9 cellular contexts compared by ENCODE assay signal in genomic region chr3:50292924-50293801, GRCh38. TPM values are rescaled to one million over a fixed set of nuclear protein-coding genes. Genes with fewer than 3 reads are reported as not detected.
DNase-seq lines count a peak whose midpoint lies in the region; ATAC-seq and TF ChIP-seq lines count a peak whose summit lies in the region.
"Had no signal": no experiment of that assay in that cellular context is flagged by ENCODE, and none has a peak within 500 bp of the region (broad histone marks: within the 10 kb centered on the region; RNA-seq: fewer than 3 reads in every experiment).

No MANE protein-coding gene starts in this region.

- no peaks in the 10 kb centered on the region for H3K9me3 Mint-ChIP-seq in GM23338

- no peak for DNase-seq in GM23338 (ENCODE audit: low spot score)
- no peak for DNase-seq in foreskin fibroblast
- peak; percentile 68 for DNase-seq in sigmoid colon
- no peak for DNase-seq in UCSD-AML1 (lab: John Stamatoyannopoulos, UW; ENCODE audit: unreplicated experiment)

- H3K4me1 ChIP-seq in GM23338 (ENCODE audit: insufficient read depth) = peaks cover 6% of the 10 kb centered on the region
- H3K4me1 ChIP-seq in sigmoid colon = peaks cover 0 to 37% (median 29%) of the 10 kb centered on the region in 4 donors

- intact Hi-C loops in sigmoid colon (cut with DNase I) = no loop called here

- H3K27ac Mint-ChIP-seq in GM23338 = peak overlapping the region; percentile 98

- H3K4me3 Mint-ChIP-seq in GM23338 = peak overlapping the region; percentile 86

- WGBS in sigmoid colon, 2 donors = 67 to 72% methylated on average over 14 of the region's 14 CpGs

- no peak for TF ChIP-seq CTCF in GM23338 (conservative IDR thresholded peaks at IDR 0.05; ENCODE audit: low read depth in 2 of 2)
- TF ChIP-seq CTCF in VCaP (conservative IDR thresholded peaks at IDR 0.05) = no peak
- TF ChIP-seq CTCF in foreskin fibroblast (IDR thresholded peaks at IDR 0.05; ENCODE audit: low read depth, low read length) = no peak
- TF ChIP-seq CTCF in sigmoid colon (IDR thresholded peaks at IDR 0.05) = no peak

- ATAC-seq in GM23338 (peak; percentile 1), GM18867 (IDR thresholded peaks at IDR 0.05; ENCODE audit: unreplicated experiment) (no peak), HG02588 (IDR thresholded peaks at IDR 0.05; ENCODE audit: unreplicated experiment) (no peak), HG03342 (IDR thresholded peaks at IDR 0.05; ENCODE audit: unreplicated experiment) (no peak)

- peaks cover 17% of the 10 kb centered on the region for H3K79me2 ChIP-seq in GM23338 (replicated peaks; ENCODE audit: insufficient read depth)

- H3K27me3 ChIP-seq in GM23338 (ENCODE audit: insufficient read depth) (no peaks in the 10 kb centered on the region), sigmoid colon (no peaks in the 10 kb centered on the region)

- H3K27me3 Mint-ChIP-seq in GM23338 (ENCODE audit: insufficient read depth, low read depth, poor library complexity) = peaks cover 10% of the 10 kb centered on the region

- H3K4me3 ChIP-seq in GM23338 (peak overlapping the region; percentile 47), foreskin fibroblast (ENCODE audit: low read depth in 1 of 2, low read length in 2 of 2) (peak overlapping the region; percentile 57 to 93), sigmoid colon (peak overlapping the region; percentile 24 to 100 (median 86))

- H3K36me3 ChIP-seq in GM23338 (ENCODE audit: insufficient read depth) (no peaks in the 10 kb centered on the region; the same call in 1 of the 2 replicates), sigmoid colon (peaks cover 10 to 24% (median 21%) of the 10 kb centered on the region in 4 donors)

- peak overlapping the region; percentile 81 for H3K4me2 ChIP-seq in GM23338

- peak overlapping the region; percentile 89 for H2AFZ ChIP-seq in GM23338

- peaks cover 13% of the 10 kb centered on the region for H3K4me1 Mint-ChIP-seq in GM23338

- H3K27ac ChIP-seq in GM23338 (ENCODE audit: low read depth) (peak overlapping the region; percentile 76; the same call in 1 of the 2 replicates), VCaP (peak overlapping the region; percentile 99), sigmoid colon (peak overlapping the region; percentile 88 to 95 (median 91))

- H4K20me1 ChIP-seq in GM23338 (replicated peaks; ENCODE audit: insufficient read depth) = no peaks in the 10 kb centered on the region

- H3K36me3 Mint-ChIP-seq in GM23338 (ENCODE audit: low read depth) = peaks cover 32% of the 10 kb centered on the region

- H3K9me3 ChIP-seq in sigmoid colon = no peaks in the 10 kb centered on the region

- no peak for TF ChIP-seq POLR2A in sigmoid colon (IDR thresholded peaks at IDR 0.05)

- H3F3A ChIP-seq in GM23338 (replicated peaks; ENCODE audit: low read depth) = 0 out of 2 replicates have a peak, but pooled peaks cover under 1% of the 10 kb centered on the region

- no peaks in the 10 kb centered on the region for H3K9me2 ChIP-seq in GM23338 (ENCODE audit: insufficient read depth)

- TF ChIP-seq EP300 in sigmoid colon (IDR thresholded peaks at IDR 0.05) = no peak

TF ChIP-seq in GM23338, 12 proteins besides CTCF, POLR2A, EP300 and RAD21 (continues in another document):
- TF ChIP-seq EZH2 (IDR thresholded peaks at IDR 0.05; ENCODE audit: low read depth, unreplicated experiment) (no peak), ETS1 (IDR thresholded peaks at IDR 0.05) (no peak), JUNB (IDR thresholded peaks at IDR 0.05; ENCODE audit: unreplicated experiment) (no peak), REST (IDR thresholded peaks at IDR 0.05; ENCODE audit: unreplicated experiment) (no peak), ZNF331 (CRISPR knock-in tag; IDR thresholded peaks at IDR 0.05; ENCODE audit: low read depth) (no peak), EZH2phosphoT487 (IDR thresholded peaks at IDR 0.05; ENCODE audit: unreplicated experiment) (no peak), POLR2AphosphoS5 (IDR thresholded peaks at IDR 0.05; ENCODE audit: low read depth) (no peak)

RNA-seq across cellular contexts. Expression of gene IFRD2, which starts 0.9 kb away (rescaled TPM):
- 91.5 and 92.4 TPM in 2 replicates for total RNA-seq in GM23338 (2014; rRNA removed; shearing (Covaris generic))
- 80.8 and 89.7 TPM in 2 replicates for polyA plus RNA-seq in GM23338 (2016; fragmentation: Nextera tagmentation; extraction: Ambion mirVana)
- 10 to 100 TPM; 46.7 to 59.1 (median 52.7) TPM for total RNA-seq in sigmoid colon
- polyA plus RNA-seq in sigmoid colon = 10 to 100 TPM; 24.5 to 73.1 (median 31.2) TPM

RNA-seq across cellular contexts. Expression of gene HYAL3, which starts 6.0 kb away (rescaled TPM):
- total RNA-seq in GM23338 (2014; rRNA removed; shearing (Covaris generic)) = 2.5 and 7.1 TPM in 2 replicates
- 2.4 and 3.7 TPM in 2 replicates for polyA plus RNA-seq in GM23338 (2016; fragmentation: Nextera tagmentation; extraction: Ambion mirVana)
- total RNA-seq in sigmoid colon = 1 to 10 TPM; 2.1 to 8.3 (median 3.4) TPM
- polyA plus RNA-seq in sigmoid colon = 1 to 10 TPM in 2 of 3 donors, under 1 TPM in 1; 0.60 to 4.4 (median 2.8) TPM

RNA-seq across cellular contexts. Expression of gene NAA80, which starts 6.0 kb away (rescaled TPM):
- total RNA-seq in GM23338 (2014; rRNA removed; shearing (Covaris generic)) = 11.3 and 16.7 TPM in 2 replicates
- polyA plus RNA-seq in GM23338 (2016; fragmentation: Nextera tagmentation; extraction: Ambion mirVana) = 11.2 and 12.1 TPM in 2 replicates
- total RNA-seq in sigmoid colon = 1 to 10 TPM; 3.6 to 9.4 (median 7.6) TPM
- 1 to 10 TPM; 3.5 to 9.5 (median 4.2) TPM for polyA plus RNA-seq in sigmoid colon

RNA-seq across cellular contexts. Expression of gene HYAL1, which starts 10.2 kb away (rescaled TPM):
- total RNA-seq in GM23338 (2014; rRNA removed; shearing (Covaris generic)) = 2.8 and 5.0 TPM in 2 replicates
- polyA plus RNA-seq in GM23338 (2016; fragmentation: Nextera tagmentation; extraction: Ambion mirVana) = 1.7 and 2.1 TPM in 2 replicates
- total RNA-seq in sigmoid colon = 1 to 10 TPM; 3.5 to 7.2 (median 4.2) TPM
- polyA plus RNA-seq in sigmoid colon = 10 to 100 TPM in 1 of 3 donors, 1 to 10 TPM in 2; 2.4 to 15.1 (median 9.5) TPM

RNA-seq across cellular contexts. Expression of gene LSMEM2, which starts 14.3 kb away (rescaled TPM):
- 0.59 and 1.5 TPM in 2 replicates for total RNA-seq in GM23338 (2014; rRNA removed; shearing (Covaris generic))
- polyA plus RNA-seq in GM23338 (2016; fragmentation: Nextera tagmentation; extraction: Ambion mirVana) (0.86 and 1.5 TPM in 2 replicates), sigmoid colon (under 1 TPM in 2 of 3 donors, not detected in 1; 0.13 to 0.46 TPM)
- not detected for total RNA-seq in sigmoid colon
- total RNA-seq: dermis microvascular lymphatic vessel endothelial cell had no signal
